16 cellular contexts compared by ENCODE assay signal in the genomic region with DNA sequence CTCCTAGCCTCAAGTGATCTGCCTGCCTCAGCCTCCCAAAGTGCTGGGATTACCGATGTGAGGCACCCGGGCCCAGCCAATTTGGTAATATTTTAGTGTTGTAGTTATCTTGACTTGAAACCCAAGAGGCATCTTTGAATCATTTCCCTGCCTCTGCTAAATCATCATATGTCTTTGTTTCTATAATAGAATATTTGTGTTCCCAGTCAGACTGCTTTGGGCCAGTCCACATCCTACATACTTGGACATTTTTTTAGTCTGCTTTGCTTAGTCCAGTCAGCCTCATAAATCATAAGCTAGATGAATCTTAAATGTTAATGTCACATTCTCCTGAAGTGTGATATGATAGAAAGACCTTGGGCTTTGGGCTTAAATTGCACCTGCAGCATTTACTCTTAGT. TPM values are rescaled to one million over a fixed set of nuclear protein-coding genes. Genes with fewer than 3 reads are reported as not detected.
DNase-seq lines count a peak whose midpoint lies in the region; ATAC-seq and TF ChIP-seq lines count a peak whose summit lies in the region.
"Had no signal": no experiment of that assay in that cellular context is flagged by ENCODE, and none has a peak within 500 bp of the region (broad histone marks: within the 10 kb centered on the region; RNA-seq: fewer than 3 reads in every experiment).

No MANE protein-coding gene starts in this region.

- intact Hi-C loops in activated B cell treated with CpG ODN at 0.5 μM for 24 hours (cut with micrococcal nuclease), result no loop called here

- no peak overlapping the region for H3K4me3 ChIP-seq in fibroblast of the aortic adventitia (ENCODE audit: low read depth, low read length)
- no peak overlapping the region for H3K4me3 ChIP-seq in subcutaneous abdominal adipose tissue (ENCODE audit: low read depth in 1 of 5, low read length in 5 of 5)
- H3K4me3 ChIP-seq: testis had no signal

- POLR2A ChIA-PET in activated B cell treated with CpG ODN at 0.5 μM for 24 hours (lab: Charles Lee), result no interaction called here

- H3K9me3 Mint-ChIP-seq in activated T-cell treated with anti-CD3 and anti-CD28 coated beads, Interleukin-2, amount 50 U/mL, for 72 hours, result peaks cover 6 to 8% of the 10 kb centered on the region in 2 donors
- peaks cover 2% of the 10 kb centered on the region for H3K9me3 Mint-ChIP-seq in activated B cell treated with CpG ODN at 0.5 μM for 24 hours

- peaks cover 23 to 52% of the 10 kb centered on the region in 2 donors for H3K36me3 Mint-ChIP-seq in activated T-cell treated with anti-CD3 and anti-CD28 coated beads, Interleukin-2, amount 50 U/mL, for 72 hours (ENCODE audit: insufficient read depth in 2 of 2)
- H3K36me3 Mint-ChIP-seq in activated B cell treated with CpG ODN at 0.5 μM for 24 hours (ENCODE audit: low read depth), result peaks cover 46% of the 10 kb centered on the region

- no peak overlapping the region for H3K9ac ChIP-seq in subcutaneous abdominal adipose tissue (ENCODE audit: low read length in 5 of 5)

- H3K27me3 Mint-ChIP-seq in activated T-cell treated with anti-CD3 and anti-CD28 coated beads, Interleukin-2, amount 50 U/mL, for 72 hours (ENCODE audit: low read depth), result no peaks in the 10 kb centered on the region
- H3K27me3 Mint-ChIP-seq in activated B cell treated with CpG ODN at 0.5 μM for 24 hours, result no peaks in the 10 kb centered on the region
- H3K27me3 Mint-ChIP-seq: naive thymus-derived CD4-positive, alpha-beta T cell had no signal

- no peaks in the 10 kb centered on the region for H3K27me3 ChIP-seq in subcutaneous abdominal adipose tissue (ENCODE audit: control insufficient read depth in 5 of 5, insufficient read depth in 4 of 5, low read length in 5 of 5)
- H3K27me3 ChIP-seq: testis had no signal

- peak overlapping the region; percentile 75 for H3K27ac Mint-ChIP-seq in activated T-cell treated with anti-CD3 and anti-CD28 coated beads, Interleukin-2, amount 50 U/mL, for 72 hours
- peak overlapping the region; percentile 56 for H3K27ac Mint-ChIP-seq in activated B cell treated with CpG ODN at 0.5 μM for 24 hours

- DNase-seq in activated T-cell treated with anti-CD3 and anti-CD28 coated beads, Interleukin-2, amount 50 U/mL, for 72 hours, result no peak
- no peak for DNase-seq in activated T-cell treated with anti-CD3 and anti-CD28 coated beads, Interleukin-2, amount 50 U/mL, for 48 hours
- DNase-seq in activated B cell treated with CpG ODN at 0.5 μM for 24 hours (no peak), fibroblast of the aortic adventitia (ENCODE audit: low read depth) (peak; percentile 82), dermis blood vessel endothelial cell (no peak), NCI-H2227 (lab: John Stamatoyannopoulos, UW; ENCODE audit: unreplicated experiment) (no peak)
- DNase-seq: activated CD8-positive, alpha-beta memory T cell treated with anti-CD3 and anti-CD28 coated beads for 24 hours; activated naive CD4-positive, alpha-beta T cell treated with anti-CD3 and anti-CD28 coated beads for 36 hours; DMS 273 treated with DMSO at 0.1 percent for 48 hours; left ventricle myocardium superior; naive thymus-derived CD4-positive, alpha-beta T cell; NCI-H146; NCI-H526 treated with DMSO at 0.1 percent for 48 hours; testis had no signal

- H3K36me3 ChIP-seq in subcutaneous abdominal adipose tissue (ENCODE audit: control insufficient read depth in 5 of 5, insufficient read depth in 5 of 5, low read length in 5 of 5), result peaks cover 0 to 12% (median 0%) of the 10 kb centered on the region in 5 donors

- peaks cover 2 to 44% (median 24%) of the 10 kb centered on the region in 5 donors for H3K4me1 ChIP-seq in subcutaneous abdominal adipose tissue (ENCODE audit: control insufficient read depth in 5 of 5, insufficient read depth in 5 of 5, low read length in 5 of 5)

- no peaks in the 10 kb centered on the region for H3K9me3 ChIP-seq in subcutaneous abdominal adipose tissue (ENCODE audit: control insufficient read depth in 5 of 5, low read length in 5 of 5)
- H3K9me3 ChIP-seq: testis had no signal

- H3K27ac ChIP-seq in subcutaneous abdominal adipose tissue (ENCODE audit: low read depth, low read length), result peak overlapping the region; percentile 9
- H3K27ac ChIP-seq: testis had no signal

- ATAC-seq in activated T-cell treated with anti-CD3 and anti-CD28 coated beads, Interleukin-2, amount 50 U/mL, for 72 hours (replicated peaks in 1 of 2), result no peak
- ATAC-seq in activated B cell treated with CpG ODN at 0.5 μM for 24 hours (ENCODE audit: low read depth), result no peak
- no peak for ATAC-seq in HG02623 (IDR thresholded peaks at IDR 0.05; ENCODE audit: unreplicated experiment)
- ATAC-seq: left ventricle myocardium superior; naive thymus-derived CD4-positive, alpha-beta T cell had no signal

- peak overlapping the region; percentile 32 to 59 for H3K4me3 Mint-ChIP-seq in activated T-cell treated with anti-CD3 and anti-CD28 coated beads, Interleukin-2, amount 50 U/mL, for 72 hours
- no peak overlapping the region for H3K4me3 Mint-ChIP-seq in activated B cell treated with CpG ODN at 0.5 μM for 24 hours
- H3K4me3 Mint-ChIP-seq: activated naive CD4-positive, alpha-beta T cell treated with anti-CD3 and anti-CD28 coated beads for 36 hours had no signal

- CTCF ChIA-PET in activated B cell treated with CpG ODN at 0.5 μM for 24 hours (lab: Charles Lee), result interaction anchor here (0.5 kb wide), 1 partner anchor 48 kb away, joined by 3 read pairs; no protein-coding TSS in a partner anchor

- H3K4me1 Mint-ChIP-seq in activated T-cell treated with anti-CD3 and anti-CD28 coated beads, Interleukin-2, amount 50 U/mL, for 72 hours (ENCODE audit: low read depth), result peaks cover 87% of the 10 kb centered on the region
- H3K4me1 Mint-ChIP-seq in activated B cell treated with CpG ODN at 0.5 μM for 24 hours, result peaks cover 67% of the 10 kb centered on the region

- TF ChIP-seq CTCF in activated B cell treated with CpG ODN at 0.5 μM for 24 hours (IDR thresholded peaks at IDR 0.05) (no peak), fibroblast of the aortic adventitia (IDR thresholded peaks at IDR 0.05; ENCODE audit: insufficient read depth, low read length) (no peak)

RNA-seq across cellular contexts. Expression of a gene that starts 5.9 kb away (rescaled TPM):
- total RNA-seq in activated T-cell treated with anti-CD3 and anti-CD28 coated beads, Interleukin-2, amount 50 U/mL, for 72 hours, result 10 to 100 TPM; 33.3 to 36.5 TPM
- total RNA-seq in activated B cell treated with CpG ODN at 0.5 μM for 24 hours, result 25.5 and 28.7 TPM in 2 replicates
- total RNA-seq in fibroblast of the aortic adventitia (ENCODE audit: low replicate concordance), result 32.0 and 40.6 TPM in 2 replicates
- 12.9 and 22.4 TPM in 2 replicates for total RNA-seq in dermis blood vessel endothelial cell

RNA-seq across cellular contexts. Expression of a gene that starts 32.7 kb away (rescaled TPM):
- total RNA-seq in activated T-cell treated with anti-CD3 and anti-CD28 coated beads, Interleukin-2, amount 50 U/mL, for 72 hours, result 1 to 10 TPM; 4.2 to 5.4 TPM
- total RNA-seq in activated B cell treated with CpG ODN at 0.5 μM for 24 hours (1.8 and 2.6 TPM in 2 replicates), fibroblast of the aortic adventitia (ENCODE audit: low replicate concordance) (7.0 and 18.4 TPM in 2 replicates), dermis blood vessel endothelial cell (15.5 and 27.9 TPM in 2 replicates)
